ENCODE assay signal across 12 cellular contexts in genomic region chr4:80307183-80307735, GRCh38. TPM values are rescaled to one million over a fixed set of nuclear protein-coding genes. Genes with fewer than 3 reads are reported as not detected.
DNase-seq lines count a peak whose midpoint lies in the region; ATAC-seq and TF ChIP-seq lines count a peak whose summit lies in the region.
"Had no signal": no experiment of that assay in that cellular context is flagged by ENCODE, and none has a peak within 500 bp of the region (broad histone marks: within the 10 kb centered on the region; RNA-seq: fewer than 3 reads in every experiment).

No MANE protein-coding gene starts in this region.

- H3K36me3 Mint-ChIP-seq in CD8-positive, alpha-beta memory T cell: no peaks in the 10 kb centered on the region

- H3K9me3 Mint-ChIP-seq in CD8-positive, alpha-beta memory T cell: no peaks in the 10 kb centered on the region

- H3K36me3 ChIP-seq in CD8-positive, alpha-beta memory T cell (ENCODE audit: insufficient read depth, low read length): no peaks in the 10 kb centered on the region
- H3K36me3 ChIP-seq: esophagus squamous epithelium had no signal

- no peak overlapping the region for H3K4me3 Mint-ChIP-seq in CD8-positive, alpha-beta memory T cell

- no peaks in the 10 kb centered on the region for H3K4me1 ChIP-seq in CD8-positive, alpha-beta memory T cell (ENCODE audit: insufficient read depth, low read length)

- peaks cover 14 to 54% of the 10 kb centered on the region in 2 donors for H3K27me3 Mint-ChIP-seq in CD8-positive, alpha-beta memory T cell

- DNase-seq in H4 (ENCODE audit: low spot score) (peak; percentile 49), NCI-H2107 treated with DMSO at 0.1 percent for 48 hours (lab: John Stamatoyannopoulos, UW; ENCODE audit: unreplicated experiment) (peak; percentile 78), choroid plexus epithelial cell (ENCODE audit: low read depth) (peak; percentile 19), retinal pigment epithelial cell (ENCODE audit: low read depth) (peak; percentile 72), COLO829 (ENCODE audit: low spot score) (no peak), NCI-H82 (lab: John Stamatoyannopoulos, UW) (no peak)
- no peak for DNase-seq in CD8-positive, alpha-beta memory T cell
- DNase-seq: activated naive CD4-positive, alpha-beta T cell; esophagus squamous epithelium had no signal

- no peak for ATAC-seq in GM19467 (IDR thresholded peaks at IDR 0.05; ENCODE audit: unreplicated experiment)

- no peak overlapping the region for H3K27ac Mint-ChIP-seq in CD8-positive, alpha-beta memory T cell

- H3K4me3 ChIP-seq in choroid plexus epithelial cell (ENCODE audit: low read depth, low read length) (no peak overlapping the region), retinal pigment epithelial cell (ENCODE audit: low read length) (peak overlapping the region; percentile 18)
- no peak overlapping the region for H3K4me3 ChIP-seq in CD8-positive, alpha-beta memory T cell (ENCODE audit: low read length)
- H3K4me3 ChIP-seq: esophagus squamous epithelium had no signal

- H3K9me3 ChIP-seq in CD8-positive, alpha-beta memory T cell (ENCODE audit: low read length): no peaks in the 10 kb centered on the region
- H3K9me3 ChIP-seq: esophagus squamous epithelium had no signal

- H3K27me3 ChIP-seq in CD8-positive, alpha-beta memory T cell (ENCODE audit: insufficient read depth, low read length, poor library complexity, severe bottlenecking): no peaks in the 10 kb centered on the region

- TF ChIP-seq CTCF in choroid plexus epithelial cell (conservative IDR thresholded peaks at IDR 0.05; ENCODE audit: low read depth, low read length) (no peak), retinal pigment epithelial cell (conservative IDR thresholded peaks at IDR 0.05; ENCODE audit: low read depth, low read length) (no peak)

- no peaks in the 10 kb centered on the region for H3K4me1 Mint-ChIP-seq in CD8-positive, alpha-beta memory T cell

- CTCF ChIA-PET in CD8-positive, alpha-beta memory T cell (lab: Charles Lee): no interaction called here

- POLR2A ChIA-PET in CD8-positive, alpha-beta memory T cell (lab: Charles Lee): no interaction called here

- H3K27ac ChIP-seq in CD8-positive, alpha-beta memory T cell (ENCODE audit: low read depth, low read length): no peak overlapping the region
- H3K27ac ChIP-seq: esophagus squamous epithelium, VCaP had no signal

RNA-seq across cellular contexts. Expression of gene CFAP299, which starts 28.3 kb away (rescaled TPM):
- 0.21 TPM in 1 of 2 replicates, not detected in the other for total RNA-seq in H4 (2014; rRNA removed; shearing (Covaris generic))
- not detected for total RNA-seq in CD8-positive, alpha-beta memory T cell
- polyA plus RNA-seq in CD8-positive, alpha-beta memory T cell: not detected
- total RNA-seq: esophagus squamous epithelium, mesenteric fat pad had no signal

RNA-seq across cellular contexts. Expression of gene FGF5, which starts 40.8 kb away (rescaled TPM):
- total RNA-seq in H4 (2014; rRNA removed; shearing (Covaris generic)): 0.76 and 1.3 TPM in 2 replicates
- not detected for total RNA-seq in CD8-positive, alpha-beta memory T cell
- polyA plus RNA-seq in CD8-positive, alpha-beta memory T cell: not detected
- total RNA-seq: esophagus squamous epithelium, mesenteric fat pad had no signal

Comparison
In these comparisons a context has a peak if more than half of its experiments do, and no peak if none do; other contexts are left out.
1. DNase-seq: peak in H4 (single experiment), NCI-H2107 treated with DMSO at 0.1 percent for 48 hours (single experiment), choroid plexus epithelial cell (single experiment) and retinal pigment epithelial cell (single experiment); none in COLO829 (single experiment), NCI-H82 (single experiment) and CD8-positive, alpha-beta memory T cell (0 of 5).